In genomic region chr12:46342562-46343033, GRCh38 we compare ENCODE assay signal across 8 cellular contexts. TPM values are rescaled to one million over a fixed set of nuclear protein-coding genes. Genes with fewer than 3 reads are reported as not detected.
DNase-seq lines count a peak whose midpoint lies in the region; ATAC-seq and TF ChIP-seq lines count a peak whose summit lies in the region.

No MANE protein-coding gene starts in this region.

- ATAC-seq in HG03045 (IDR thresholded peaks at IDR 0.05; ENCODE audit: unreplicated experiment) (no peak), HG03457 (IDR thresholded peaks at IDR 0.05; ENCODE audit: unreplicated experiment) (no peak)

- H3K9me3 Mint-ChIP-seq in chondrocyte (ENCODE audit: low read depth): peaks cover 9% of the 10 kb centered on the region

- BruUV-seq in A673 (replicated peaks; lab: Mats Ljungman, UMichigan): no TSS peak

- POLR2A ChIA-PET in A673 (lab: Charles Lee; ENCODE audit: low non-redundant PET): no interaction called here

- H3K27me3 ChIP-seq in A673 (replicated peaks; ENCODE audit: insufficient read depth, low read depth, low read length, poor library complexity) (no peaks in the 10 kb centered on the region), Peyer's patch (no peaks in the 10 kb centered on the region)

- DNase-seq in A673 (ENCODE audit: low spot score): peak; percentile 83
- DNase-seq in GM13977 (ENCODE audit: low spot score): no peak
- peak in 2 of 3 donors; percentile 24 to 58 for DNase-seq in Peyer's patch
- DNase-seq in chondrocyte (ENCODE audit: low spot score): no peak
- DNase-seq in medulla oblongata (ENCODE audit: extremely low spot score): peak; percentile 64
- DNase-seq in cerebellum (ENCODE audit: low spot score): no peak

- H3K9me3 ChIP-seq in A673 (ENCODE audit: low read depth, low read length, poor library complexity, severe bottlenecking) (no peaks in the 10 kb centered on the region), Peyer's patch (no peaks in the 10 kb centered on the region)

- in situ Hi-C loops in GM13977 (cut with MboI; ENCODE audit: low pct_unique_long_range_greater_than_20kb, low sequenced_read_pairs, unreplicated experiment): no loop called here

- H3K4me3 Mint-ChIP-seq in chondrocyte (ENCODE audit: unreplicated experiment): no peak overlapping the region

- no peak overlapping the region for H3K27ac Mint-ChIP-seq in chondrocyte (ENCODE audit: unreplicated experiment)

- no peak for TF ChIP-seq POLR2A in Peyer's patch (IDR thresholded peaks at IDR 0.05)

- no peaks in the 10 kb centered on the region for H3K4me1 ChIP-seq in A673 (ENCODE audit: insufficient read depth, low read length, poor library complexity, severe bottlenecking)
- no peaks in the 10 kb centered on the region for H3K4me1 ChIP-seq in Peyer's patch

- no peaks in the 10 kb centered on the region for H3K36me3 ChIP-seq in A673 (ENCODE audit: insufficient read depth, low read length, poor library complexity, severe bottlenecking)
- H3K36me3 ChIP-seq in Peyer's patch: no peaks in the 10 kb centered on the region

- CTCF ChIA-PET in A673 (lab: Charles Lee): no interaction called here

- intact Hi-C loops in A673 (cut with micrococcal nuclease; ENCODE audit: unreplicated experiment): loop anchor here (2.0 to 5.0 kb wide), 3 partner anchors 334 to 680 kb away; no protein-coding TSS in a partner anchor

- H3K27ac ChIP-seq in A673 (ENCODE audit: low read depth, low read length, poor library complexity, severe bottlenecking): no peak overlapping the region
- H3K27ac ChIP-seq in Peyer's patch: no peak overlapping the region

- H3K4me3 ChIP-seq in A673 (ENCODE audit: low read depth, low read length, poor library complexity, severe bottlenecking) (no peak overlapping the region), Peyer's patch (no peak overlapping the region)

- H3K4me1 Mint-ChIP-seq in chondrocyte (ENCODE audit: low read depth): peaks cover 14% of the 10 kb centered on the region

- peak; percentile 77 for TF ChIP-seq CTCF in A673 (conservative IDR thresholded peaks at IDR 0.05; ENCODE audit: low read depth, low read length)
- peak; percentile 56 for TF ChIP-seq CTCF in GM13977 (IDR thresholded peaks at IDR 0.05; ENCODE audit: extremely low read depth, insufficient read depth, missing control alignments)
- TF ChIP-seq CTCF in Peyer's patch (IDR thresholded peaks at IDR 0.05): peak; percentile 3 to 87 (median 64)
- TF ChIP-seq CTCF in chondrocyte (IDR thresholded peaks at IDR 0.05): peak; percentile 75

- H3K27me3 Mint-ChIP-seq in chondrocyte (ENCODE audit: low read depth): no peaks in the 10 kb centered on the region

- peaks cover 2% of the 10 kb centered on the region for H3K36me3 Mint-ChIP-seq in chondrocyte (ENCODE audit: low read depth)

RNA-seq across cellular contexts. Expression of gene SLC38A2, which starts 30.0 kb away (rescaled TPM):
- 395 and 440 TPM in 2 replicates for total RNA-seq in A673 (2021)
- total RNA-seq in Peyer's patch: 100 to 1,000 TPM in 3 of 4 donors, 10 to 100 TPM in 1; 93.1 to 173 (median 134) TPM
- 580 to 614 TPM (median 596 TPM) in 3 replicates for total RNA-seq in chondrocyte
- 201 TPM for total RNA-seq in cerebellum

Comparison
In these comparisons a context has a peak if more than half of its experiments do, and no peak if none do; other contexts are left out.
1. DNase-seq: peak in A673 (single experiment), Peyer's patch (2 of 3) and medulla oblongata (single experiment); none in GM13977 (single experiment), chondrocyte (single experiment) and cerebellum (single experiment).
2. Peak in every context shown above with its lines, with median percentiles within 50 percentile points of each other: CTCF ChIP-seq.